ENCODE assay signal across 8 cellular contexts in genomic region chr19:13748169-13748884, GRCh38. TPM values are rescaled to one million over a fixed set of nuclear protein-coding genes. Genes with fewer than 3 reads are reported as not detected.
DNase-seq lines count a peak whose midpoint lies in the region; FAIRE-seq and TF ChIP-seq lines count a peak whose summit lies in the region.

No MANE protein-coding gene starts in this region.

- H3K4me3 ChIP-seq in Karpas-422 (ENCODE audit: low read length) (peak overlapping the region; percentile 89), hepatocyte (peak overlapping the region; percentile 49), small intestine (ENCODE audit: low read depth in 1 of 2, low read length in 2 of 2) (peak overlapping the region; percentile 76 to 92)

- H3K4me2 ChIP-seq in Karpas-422 (ENCODE audit: low read depth, low read length, poor library complexity, severe bottlenecking) (peak overlapping the region; percentile 96), hepatocyte (peak overlapping the region; percentile 83)

- FAIRE-seq in small intestine (lab: Jason Lieb, UNC) = no peak

- H3K9me2 ChIP-seq in Karpas-422 (replicated peaks; ENCODE audit: insufficient read depth, low read length) = no peaks in the 10 kb centered on the region
- H3K9me2 ChIP-seq in hepatocyte (replicated peaks; ENCODE audit: insufficient read depth) = no peaks in the 10 kb centered on the region

- in situ Hi-C loops in GM13977 (cut with MboI; ENCODE audit: low pct_unique_long_range_greater_than_20kb, low sequenced_read_pairs, unreplicated experiment) = no loop called here

- peaks cover 21% of the 10 kb centered on the region for H3K79me2 ChIP-seq in Karpas-422 (ENCODE audit: low read length)
- H3K79me2 ChIP-seq in hepatocyte = peaks cover 22% of the 10 kb centered on the region

- TF ChIP-seq CTCF in hepatocyte (IDR thresholded peaks at IDR 0.05; ENCODE audit: poor library complexity) = no peak
- TF ChIP-seq CTCF in GM13977 (IDR thresholded peaks at IDR 0.05; ENCODE audit: extremely low read depth, insufficient read depth, missing control alignments) = no peak

- H3K27ac ChIP-seq in Karpas-422 (ENCODE audit: low read length) (peak overlapping the region; percentile 47; the same call in 1 of the 2 replicates), hepatocyte (peak overlapping the region; percentile 91), small intestine (ENCODE audit: low read depth in 1 of 2, low read length in 1 of 2) (peak overlapping the region; percentile 89 to 93)

- H3K4me1 Mint-ChIP-seq in activated T-helper 2 cell treated with anti-CD3 and anti-CD28 coated beads, Interferon-gamma antibody, Interleukin-2, Interleukin-4, amounts not matched to agents 10 μg/mL and 5 μg/mL and 100 μg/mL, durations not matched to agents 14 hours and 24 hours and 36 hours (ENCODE audit: low read depth) = peaks cover 11% of the 10 kb centered on the region

- H3K27me3 Mint-ChIP-seq in activated T-helper 2 cell treated with anti-CD3 and anti-CD28 coated beads, Interferon-gamma antibody, Interleukin-2, Interleukin-4, amounts not matched to agents 10 μg/mL and 5 μg/mL and 100 μg/mL, durations not matched to agents 14 hours and 24 hours and 36 hours (ENCODE audit: low read depth) = no peaks in the 10 kb centered on the region

- peaks cover 10% of the 10 kb centered on the region for H3K4me1 ChIP-seq in Karpas-422 (ENCODE audit: low read length)
- H3K4me1 ChIP-seq in hepatocyte (ENCODE audit: insufficient read depth) = no peaks in the 10 kb centered on the region
- H3K4me1 ChIP-seq in small intestine (ENCODE audit: control insufficient read depth in 2 of 2, insufficient read depth in 1 of 2, low read depth in 1 of 2, low read length in 1 of 2) = no peaks in the 10 kb centered on the region

- H3K9me3 ChIP-seq in Karpas-422 (ENCODE audit: low read length) (no peaks in the 10 kb centered on the region), hepatocyte (ENCODE audit: low read depth) (no peaks in the 10 kb centered on the region), small intestine (ENCODE audit: control insufficient read depth, low read depth) (no peaks in the 10 kb centered on the region)

- H2AFZ ChIP-seq in Karpas-422 (ENCODE audit: low read length) (peak overlapping the region; percentile 13; the same call in 1 of the 2 replicates), hepatocyte (peak overlapping the region; percentile 33)

- H4K20me1 ChIP-seq in Karpas-422 (ENCODE audit: insufficient read depth, low read depth, low read length) (no peaks in the 10 kb centered on the region), hepatocyte (ENCODE audit: insufficient read depth, poor library complexity, severe bottlenecking) (no peaks in the 10 kb centered on the region)

- peaks cover 14% of the 10 kb centered on the region for H3K36me3 Mint-ChIP-seq in activated T-helper 2 cell treated with anti-CD3 and anti-CD28 coated beads, Interferon-gamma antibody, Interleukin-2, Interleukin-4, amounts not matched to agents 10 μg/mL and 5 μg/mL and 100 μg/mL, durations not matched to agents 14 hours and 24 hours and 36 hours (ENCODE audit: low read depth)

- peak overlapping the region; percentile 83 for H3K9ac ChIP-seq in Karpas-422 (ENCODE audit: low read length)

- no peaks in the 10 kb centered on the region for H3K9me3 Mint-ChIP-seq in activated T-helper 2 cell treated with anti-CD3 and anti-CD28 coated beads, Interferon-gamma antibody, Interleukin-2, Interleukin-4, amounts not matched to agents 10 μg/mL and 5 μg/mL and 100 μg/mL, durations not matched to agents 14 hours and 24 hours and 36 hours

- H3K27ac Mint-ChIP-seq in activated T-helper 2 cell treated with anti-CD3 and anti-CD28 coated beads, Interferon-gamma antibody, Interleukin-2, Interleukin-4, amounts not matched to agents 10 μg/mL and 5 μg/mL and 100 μg/mL, durations not matched to agents 14 hours and 24 hours and 36 hours = peak overlapping the region; percentile 85

- H3K27me3 ChIP-seq in Karpas-422 (ENCODE audit: low read length) (no peaks in the 10 kb centered on the region), hepatocyte (no peaks in the 10 kb centered on the region), small intestine (ENCODE audit: control insufficient read depth in 2 of 2, insufficient read depth in 2 of 2, low read length in 2 of 2) (no peaks in the 10 kb centered on the region)

- H3K4me3 Mint-ChIP-seq in activated T-helper 2 cell treated with anti-CD3 and anti-CD28 coated beads, Interferon-gamma antibody, Interleukin-2, Interleukin-4, amounts not matched to agents 10 μg/mL and 5 μg/mL and 100 μg/mL, durations not matched to agents 14 hours and 24 hours and 36 hours (ENCODE audit: low read depth) = peak overlapping the region; percentile 87

- intact Hi-C loops in activated T-helper 2 cell treated with anti-CD3 and anti-CD28 coated beads, Interferon-gamma antibody, Interleukin-2, Interleukin-4, amounts not matched to agents 10 μg/mL and 5 μg/mL and 100 μg/mL, durations not matched to agents 14 hours and 24 hours and 36 hours (cut with micrococcal nuclease) = loop anchor here (5.0 kb wide), 1 partner anchor 541 kb away; no protein-coding TSS in a partner anchor

- peak; percentile 54 for DNase-seq in EL
- peak; percentile 58 for DNase-seq in Karpas-422
- no peak for DNase-seq in activated T-helper 2 cell treated with anti-CD3 and anti-CD28 coated beads, Interferon-gamma antibody, Interleukin-2, Interleukin-4, amounts not matched to agents 10 μg/mL and 5 μg/mL and 100 μg/mL, durations not matched to agents 14 hours and 24 hours and 36 hours (ENCODE audit: low spot score)
- peak; percentile 52 for DNase-seq in hepatocyte (ENCODE audit: low spot score)
- DNase-seq in small intestine = peak; percentile 58
- no peak for DNase-seq in GM13977 (ENCODE audit: low spot score)
- no peak for DNase-seq in NCI-H1436 treated with DMSO at 0.1 percent for 48 hours (lab: John Stamatoyannopoulos, UW)
- no peak for DNase-seq in GM19238 (ENCODE audit: insufficient read length, low spot score)

- WGBS in hepatocyte (ENCODE audit: low lambda C conversion rate, missing lambda C conversion rate) = 4% methylated on average over 25 of the region's 25 CpGs
- 1 to 2% (median 2%) methylated on average over 25 of the region's 25 CpGs for WGBS in small intestine, 3 donors

- no peaks in the 10 kb centered on the region for H3K36me3 ChIP-seq in Karpas-422 (ENCODE audit: insufficient read depth, low read length)
- no peaks in the 10 kb centered on the region for H3K36me3 ChIP-seq in hepatocyte (replicated peaks; ENCODE audit: insufficient read depth, low read depth)
- peaks cover 6 to 11% of the 10 kb centered on the region in 2 donors for H3K36me3 ChIP-seq in small intestine (ENCODE audit: control insufficient read depth in 2 of 2, insufficient read depth in 2 of 2, low read length in 2 of 2)

RNA-seq across cellular contexts. Expression of gene MRI1, which starts 16.0 kb away (rescaled TPM):
- 33.4 and 78.9 TPM in 2 replicates for total RNA-seq in Karpas-422 (2014; rRNA removed; shearing (Covaris generic); ENCODE audit: low replicate concordance)
- total RNA-seq in activated T-helper 2 cell treated with anti-CD3 and anti-CD28 coated beads, Interferon-gamma antibody, Interleukin-2, Interleukin-4, amounts not matched to agents 10 μg/mL and 5 μg/mL and 100 μg/mL, durations not matched to agents 14 hours and 24 hours and 36 hours = 41.6 and 42.3 TPM in 2 replicates
- total RNA-seq in hepatocyte = 16.0 and 18.5 TPM in 2 replicates
- polyA plus RNA-seq in hepatocyte (21.9 and 22.8 TPM in 2 replicates), small intestine (10 to 100 TPM; 12.3 to 19.0 (median 12.7) TPM)

RNA-seq across cellular contexts. Expression of gene C19orf53, which starts 25.9 kb away (rescaled TPM):
- total RNA-seq in Karpas-422 (2014; rRNA removed; shearing (Covaris generic); ENCODE audit: low replicate concordance) = 117 and 158 TPM in 2 replicates
- total RNA-seq in activated T-helper 2 cell treated with anti-CD3 and anti-CD28 coated beads, Interferon-gamma antibody, Interleukin-2, Interleukin-4, amounts not matched to agents 10 μg/mL and 5 μg/mL and 100 μg/mL, durations not matched to agents 14 hours and 24 hours and 36 hours = 131 and 137 TPM in 2 replicates
- 89.2 and 97.0 TPM in 2 replicates for total RNA-seq in hepatocyte
- polyA plus RNA-seq in hepatocyte (214 and 220 TPM in 2 replicates), small intestine (100 to 1,000 TPM; 115 to 126 (median 121) TPM)

RNA-seq across cellular contexts. Expression of gene ZSWIM4, which starts 46.9 kb away (rescaled TPM):
- 6.8 and 7.3 TPM in 2 replicates for total RNA-seq in Karpas-422 (2014; rRNA removed; shearing (Covaris generic); ENCODE audit: low replicate concordance)
- 9.8 and 10.6 TPM in 2 replicates for total RNA-seq in activated T-helper 2 cell treated with anti-CD3 and anti-CD28 coated beads, Interferon-gamma antibody, Interleukin-2, Interleukin-4, amounts not matched to agents 10 μg/mL and 5 μg/mL and 100 μg/mL, durations not matched to agents 14 hours and 24 hours and 36 hours
- total RNA-seq in hepatocyte = 3.1 and 3.7 TPM in 2 replicates
- polyA plus RNA-seq in hepatocyte (2.8 and 3.5 TPM in 2 replicates), small intestine (1 to 10 TPM in 2 of 3 donors, under 1 TPM in 1; 0.45 to 2.3 (median 1.4) TPM)

Comparison
In these comparisons a context has a peak if more than half of its experiments do, and no peak if none do; other contexts are left out.
1. DNase-seq: peak in EL (single experiment), Karpas-422 (single experiment), hepatocyte (single experiment) and small intestine (single experiment); none in activated T-helper 2 cell treated with anti-CD3 and anti-CD28 coated beads, Interferon-gamma antibody, Interleukin-2, Interleukin-4, amounts not matched to agents 10 μg/mL and 5 μg/mL and 100 μg/mL, durations not matched to agents 14 hours and 24 hours and 36 hours (single experiment), GM13977 (single experiment), NCI-H1436 treated with DMSO at 0.1 percent for 48 hours (single experiment) and GM19238 (single experiment).
2. Peak in every context shown above with its lines, with median percentiles within 50 percentile points of each other: H3K27ac ChIP-seq and H3K4me3 ChIP-seq.